ENCODE assay signal across 24 cellular contexts in the genomic region with DNA sequence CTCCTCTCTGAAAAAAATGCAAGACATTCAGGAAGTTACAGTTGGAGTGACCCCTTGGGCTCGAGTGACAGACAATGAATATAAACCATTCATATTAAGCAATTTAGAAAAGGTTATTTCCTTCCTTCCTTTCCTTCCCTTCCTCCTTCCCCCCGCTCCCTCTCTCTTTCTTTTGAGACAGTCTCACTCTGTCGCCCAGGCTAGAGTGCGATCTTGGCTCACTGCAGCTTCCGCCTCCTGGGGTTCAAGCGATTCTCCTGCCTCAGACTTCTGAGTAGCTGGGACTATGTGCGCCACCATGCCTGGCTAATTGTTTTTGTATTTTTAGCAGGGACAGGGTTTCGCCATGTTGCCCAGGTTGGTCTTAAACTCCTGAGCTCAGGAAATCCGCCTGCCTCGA.
"Had no signal": no experiment of that assay in that cellular context is flagged by ENCODE, and none has a peak within 500 bp of the region (broad histone marks: within the 10 kb centered on the region; RNA-seq: fewer than 3 reads in every experiment).

No MANE protein-coding gene starts in this region.

- H3K27ac Mint-ChIP-seq: activated CD8-positive, alpha-beta T cell treated with anti-CD3 and anti-CD28 coated beads, Interleukin-2, amount 10 ng/mL, durations not matched to agents 7 days and 5 days; activated naive CD4-positive, alpha-beta T cell treated with anti-CD3 and anti-CD28 coated beads for 36 hours; activated naive CD8-positive, alpha-beta T cell treated with anti-CD3 and anti-CD28 coated beads, Interleukin-2, amount 10 ng/mL, durations not matched to agents 7 days and 5 days had no signal

- H3K27ac ChIP-seq: adrenal gland, breast epithelium, PC-9, WERI-Rb-1 had no signal

- H3K27me3 Mint-ChIP-seq: activated naive CD8-positive, alpha-beta T cell treated with anti-CD3 and anti-CD28 coated beads, Interleukin-2, amount 10 ng/mL, durations not matched to agents 7 days and 5 days; activated T-helper 17 cell treated with anti-CD3 and anti-CD28 coated beads, Interleukin-2, amount 50 U/mL, for 72 hours; T-helper 17 cell had no signal

- H3K4me1 Mint-ChIP-seq: activated T-helper 17 cell treated with anti-CD3 and anti-CD28 coated beads, Interleukin-2, amount 50 U/mL, for 72 hours had no signal

- DNase-seq: activated CD4-positive, alpha-beta T cell treated with anti-CD3 and anti-CD28 coated beads for 4 hours; activated CD4-positive, alpha-beta T cell treated with anti-CD3 and anti-CD28 coated beads, Interleukin-2, amount 50 U/mL, for 4 hours; activated CD8-positive, alpha-beta T cell treated with anti-CD3 and anti-CD28 coated beads, Interleukin-2, amount 10 ng/mL, durations not matched to agents 7 days and 5 days; activated gamma-delta T cell; activated naive CD4-positive, alpha-beta T cell treated with anti-CD3 and anti-CD28 coated beads for 36 hours; activated naive CD8-positive, alpha-beta T cell treated with anti-CD3 and anti-CD28 coated beads, Interleukin-2, amount 10 ng/mL, durations not matched to agents 7 days and 5 days; activated T-cell treated with anti-CD3 and anti-CD28 coated beads, Interleukin-2, amount 50 U/mL, for 48 hours; adrenal gland; anterior cingulate cortex; central memory CD4-positive, alpha-beta T cell; MG63; NCI-H1105 treated with DMSO at 0.1 percent for 48 hours; NCI-H1436 treated with DMSO at 0.1 percent for 48 hours; NCI-H187; NCI-H2081; NCI-H510A treated with DMSO at 0.1 percent for 48 hours; NCI-H69; PC-9; SHP77 treated with DMSO at 0.1 percent for 48 hours; T-helper 17 cell; WERI-Rb-1 had no signal

- H3K4me1 ChIP-seq: breast epithelium had no signal

- H3K4me3 ChIP-seq: adrenal gland, breast epithelium, MG63, PC-9 had no signal

- H3K27me3 ChIP-seq: adrenal gland, breast epithelium, MG63 had no signal

- H3K36me3 ChIP-seq: breast epithelium had no signal

- H3K4me3 Mint-ChIP-seq: activated CD8-positive, alpha-beta T cell treated with anti-CD3 and anti-CD28 coated beads, Interleukin-2, amount 10 ng/mL, durations not matched to agents 7 days and 5 days; activated naive CD4-positive, alpha-beta T cell treated with anti-CD3 and anti-CD28 coated beads for 36 hours; activated naive CD8-positive, alpha-beta T cell treated with anti-CD3 and anti-CD28 coated beads, Interleukin-2, amount 10 ng/mL, durations not matched to agents 7 days and 5 days; activated T-helper 17 cell treated with anti-CD3 and anti-CD28 coated beads, Interleukin-2, amount 50 U/mL, for 72 hours; T-helper 17 cell had no signal

- H3K9me3 ChIP-seq: adrenal gland, breast epithelium, MG63 had no signal

- H3K9me3 Mint-ChIP-seq: activated naive CD4-positive, alpha-beta T cell treated with anti-CD3 and anti-CD28 coated beads for 36 hours; activated naive CD8-positive, alpha-beta T cell treated with anti-CD3 and anti-CD28 coated beads, Interleukin-2, amount 10 ng/mL, durations not matched to agents 7 days and 5 days; activated T-helper 17 cell treated with anti-CD3 and anti-CD28 coated beads, Interleukin-2, amount 50 U/mL, for 72 hours had no signal

- ATAC-seq: activated CD4-positive, CD25-positive, alpha-beta regulatory T cell treated with anti-CD3 and anti-CD28 coated beads, Interleukin-2, amount 50 U/mL, for 24 hours; activated CD8-positive, alpha-beta T cell treated with anti-CD3 and anti-CD28 coated beads, Interleukin-2, amount 10 ng/mL, durations not matched to agents 7 days and 5 days; activated T-helper 17 cell treated with anti-CD3 and anti-CD28 coated beads, Interleukin-2, amount 50 U/mL, for 72 hours; T-helper 17 cell had no signal

- H3K4me2 ChIP-seq: PC-9 had no signal
